8 cellular contexts compared by ENCODE assay signal in the genomic region with DNA sequence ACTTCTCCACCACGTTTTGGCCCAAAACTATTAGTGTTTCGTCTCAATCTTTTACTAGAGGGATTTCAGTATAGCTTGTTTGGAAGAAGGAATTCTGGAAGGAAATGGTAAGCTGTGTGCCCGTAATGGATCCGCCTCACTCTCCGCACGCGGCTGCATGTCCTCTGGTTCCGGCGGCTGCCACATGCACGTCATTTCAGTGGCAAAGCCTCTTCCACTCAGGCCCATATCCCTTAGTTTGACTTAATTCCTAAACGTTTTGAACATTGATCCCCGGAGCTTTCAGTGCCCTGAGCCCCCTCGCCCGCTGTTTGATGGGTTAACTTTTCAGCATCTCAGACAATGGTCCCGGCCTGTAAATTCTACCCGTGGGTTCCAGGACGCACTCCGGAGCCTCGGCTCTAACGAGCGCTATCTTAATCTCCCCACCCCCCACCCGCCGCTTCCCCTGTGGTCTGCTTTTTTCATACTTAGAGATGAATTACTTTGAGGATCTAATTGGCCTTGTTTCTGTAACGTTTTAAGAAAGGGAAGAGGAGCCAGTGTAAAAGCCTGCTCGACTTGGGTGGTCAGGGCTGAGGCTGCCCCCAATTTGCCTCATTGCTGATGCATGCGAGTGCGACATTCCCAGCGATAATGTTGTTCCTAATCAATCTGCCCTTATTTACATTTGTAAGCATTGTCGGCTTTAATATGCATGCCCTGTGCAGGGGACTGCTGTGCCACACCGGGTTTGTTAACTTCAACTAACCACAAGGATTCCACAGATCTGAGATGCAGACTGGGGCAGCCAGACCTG. TPM values are rescaled to one million over a fixed set of nuclear protein-coding genes. Genes with fewer than 3 reads are reported as not detected.
DNase-seq lines count a peak whose midpoint lies in the region; ATAC-seq and TF ChIP-seq lines count a peak whose summit lies in the region.

No MANE protein-coding gene starts in this region.

- no peaks in the 10 kb centered on the region for H4K20me1 ChIP-seq in HCT116 (ENCODE audit: insufficient read depth)

- H3K4me1 Mint-ChIP-seq in activated T-helper 2 cell treated with anti-CD3 and anti-CD28 coated beads, Interferon-gamma antibody, Interleukin-2, Interleukin-4, amounts not matched to agents 10 μg/mL and 5 μg/mL and 100 μg/mL, durations not matched to agents 14 hours and 24 hours and 36 hours (ENCODE audit: low read depth), result peaks cover 33% of the 10 kb centered on the region
- peaks cover 55 to 74% of the 10 kb centered on the region in 2 donors for H3K4me1 Mint-ChIP-seq in immature natural killer cell

- H3K36me3 Mint-ChIP-seq in activated T-helper 2 cell treated with anti-CD3 and anti-CD28 coated beads, Interferon-gamma antibody, Interleukin-2, Interleukin-4, amounts not matched to agents 10 μg/mL and 5 μg/mL and 100 μg/mL, durations not matched to agents 14 hours and 24 hours and 36 hours (ENCODE audit: low read depth), result peaks cover 10% of the 10 kb centered on the region
- H3K36me3 Mint-ChIP-seq in immature natural killer cell, result no peaks in the 10 kb centered on the region

- no peak overlapping the region for H3K27ac Mint-ChIP-seq in activated T-helper 2 cell treated with anti-CD3 and anti-CD28 coated beads, Interferon-gamma antibody, Interleukin-2, Interleukin-4, amounts not matched to agents 10 μg/mL and 5 μg/mL and 100 μg/mL, durations not matched to agents 14 hours and 24 hours and 36 hours
- H3K27ac Mint-ChIP-seq in immature natural killer cell, result peak overlapping the region; percentile 77 to 94 (median 88)

- H3K4me2 ChIP-seq in HCT116 (ENCODE audit: low read length), result peak overlapping the region; percentile 100

- POLR2A ChIA-PET in HCT116 (lab: Charles Lee), result no interaction called here

- H3K9me2 ChIP-seq in HCT116 (ENCODE audit: insufficient read depth), result no peaks in the 10 kb centered on the region

- DNase-seq in AG08395 (ENCODE audit: low spot score) (peak; percentile 20), HCT116 (ENCODE audit: low read depth, low spot score) (no peak), immature natural killer cell (no peak), tibial artery (no peak), A172 (ENCODE audit: low spot score) (no peak)
- no peak for DNase-seq in activated T-helper 2 cell treated with anti-CD3 and anti-CD28 coated beads, Interferon-gamma antibody, Interleukin-2, Interleukin-4, amounts not matched to agents 10 μg/mL and 5 μg/mL and 100 μg/mL, durations not matched to agents 14 hours and 24 hours and 36 hours (ENCODE audit: low spot score)

- H3K27ac ChIP-seq in HCT116 (ENCODE audit: low read depth, low read length) (peak overlapping the region; percentile 74; the same call in 1 of the 2 replicates), tibial artery (peak overlapping the region; percentile 92 to 97)

- peaks cover 52% of the 10 kb centered on the region for H3K27me3 Mint-ChIP-seq in activated T-helper 2 cell treated with anti-CD3 and anti-CD28 coated beads, Interferon-gamma antibody, Interleukin-2, Interleukin-4, amounts not matched to agents 10 μg/mL and 5 μg/mL and 100 μg/mL, durations not matched to agents 14 hours and 24 hours and 36 hours (ENCODE audit: low read depth)
- H3K27me3 Mint-ChIP-seq in immature natural killer cell (ENCODE audit: low read depth in 3 of 3), result peaks cover 32 to 52% (median 34%) of the 10 kb centered on the region in 3 donors

- TF ChIP-seq CTCF in HCT116 (IDR thresholded peaks at IDR 0.05 in 2 of 3, conservative IDR thresholded peaks at IDR 0.05 in 1 of 3; ENCODE audit: borderline replicate concordance in 1 of 3, insufficient read depth in 1 of 3, low read depth in 2 of 3, low read length in 2 of 3) (no peak), tibial artery (IDR thresholded peaks at IDR 0.05) (no peak)

- no peaks in the 10 kb centered on the region for H3K36me3 ChIP-seq in HCT116 (ENCODE audit: control insufficient read depth in 1 of 2, insufficient read depth in 2 of 2, low read length in 2 of 2)
- no peaks in the 10 kb centered on the region for H3K36me3 ChIP-seq in tibial artery

- ATAC-seq in HCT116 (no peak), GM19023 (IDR thresholded peaks at IDR 0.05; ENCODE audit: unreplicated experiment) (no peak), GM21515 (IDR thresholded peaks at IDR 0.05; ENCODE audit: unreplicated experiment) (no peak)

- H3K4me1 ChIP-seq in HCT116 (ENCODE audit: control insufficient read depth in 1 of 2, insufficient read depth in 2 of 2, low read length in 2 of 2) (peaks cover 13 to 32% of the 10 kb centered on the region in 2 experiments), tibial artery (peaks cover 0 to 27% (median 15%) of the 10 kb centered on the region in 4 donors)

- CTCF ChIA-PET in HCT116 (lab: Charles Lee), result no interaction called here

- peak; percentile 12 for TF ChIP-seq POLR2A in HCT116 (IDR thresholded peaks at IDR 0.05; ENCODE audit: borderline replicate concordance, extremely low read depth, insufficient read depth, insufficient read length)

- no peak overlapping the region for H2AFZ ChIP-seq in HCT116 (ENCODE audit: low read depth, low read length, poor library complexity, severe bottlenecking)

- BruUV-seq in HCT116 (replicated peaks; lab: Mats Ljungman, UMichigan), result no TSS peak

- 0 out of 2 replicates have a peak, but pooled peaks cover 6% of the 10 kb centered on the region for H3K79me2 ChIP-seq in HCT116 (ENCODE audit: insufficient read depth, low read length)

- no peaks in the 10 kb centered on the region for H3K27me3 ChIP-seq in HCT116 (ENCODE audit: insufficient read depth, low read length)
- no peaks in the 10 kb centered on the region for H3K27me3 ChIP-seq in tibial artery

- H3K9me3 ChIP-seq in HCT116 (ENCODE audit: control insufficient read depth in 1 of 2, insufficient read depth in 1 of 2, low read depth in 1 of 2, low read length in 2 of 2) (no peaks in the 10 kb centered on the region), tibial artery (no peaks in the 10 kb centered on the region)

- H3K9ac ChIP-seq in HCT116 (ENCODE audit: low read length), result peak overlapping the region; percentile 89

- intact Hi-C loops in HCT116 (cut with micrococcal nuclease) (loop anchor here (5.0 kb wide), 1 partner anchor 705 kb away; no protein-coding TSS in a partner anchor), tibial artery (cut with DNase I; ENCODE audit: low total_unique reads) (loop anchor here (5.0 to 10.0 kb wide), 2 partner anchors 197 to 365 kb away; partner anchors contain the start of genes ERCC6L2 and FANCC)
- intact Hi-C loops in activated T-helper 2 cell treated with anti-CD3 and anti-CD28 coated beads, Interferon-gamma antibody, Interleukin-2, Interleukin-4, amounts not matched to agents 10 μg/mL and 5 μg/mL and 100 μg/mL, durations not matched to agents 14 hours and 24 hours and 36 hours (cut with micrococcal nuclease), result loop anchor here (2.0 to 5.0 kb wide), 4 partner anchors 195 to 640 kb away; partner anchors contain the start of gene FANCC

- no peaks in the 10 kb centered on the region for H3K9me3 Mint-ChIP-seq in activated T-helper 2 cell treated with anti-CD3 and anti-CD28 coated beads, Interferon-gamma antibody, Interleukin-2, Interleukin-4, amounts not matched to agents 10 μg/mL and 5 μg/mL and 100 μg/mL, durations not matched to agents 14 hours and 24 hours and 36 hours
- no peaks in the 10 kb centered on the region for H3K9me3 Mint-ChIP-seq in immature natural killer cell

- no peak for TF ChIP-seq RAD21 in HCT116 (IDR thresholded peaks at IDR 0.05; ENCODE audit: low read depth)

- H3K4me3 ChIP-seq in HCT116 (replicated peaks in 1 of 2; ENCODE audit: low read depth in 1 of 2, low read length in 2 of 2) (peak overlapping the region; percentile 76 to 90), tibial artery (peak overlapping the region; percentile 75 to 92)

- RAD21 ChIA-PET in HCT116 (lab: Charles Lee; ENCODE audit: low non-redundant PET in 1 of 2, low total read pairs in 2 of 2, uncharacterized antibody in 2 of 2, unreplicated experiment in 2 of 2), result no interaction called here

- peak overlapping the region; percentile 76 for H3K4me3 Mint-ChIP-seq in activated T-helper 2 cell treated with anti-CD3 and anti-CD28 coated beads, Interferon-gamma antibody, Interleukin-2, Interleukin-4, amounts not matched to agents 10 μg/mL and 5 μg/mL and 100 μg/mL, durations not matched to agents 14 hours and 24 hours and 36 hours (ENCODE audit: low read depth)
- H3K4me3 Mint-ChIP-seq in immature natural killer cell, result peak overlapping the region; percentile 90 to 94 (median 92)

TF ChIP-seq in HCT116, 20 proteins besides CTCF, POLR2A, EP300 and RAD21:
- TF ChIP-seq EZH2phosphoT487 (IDR thresholded peaks at IDR 0.05; ENCODE audit: borderline replicate concordance) (no peak), REST (IDR thresholded peaks at IDR 0.05; ENCODE audit: low read depth) (no peak), CBX3 (IDR thresholded peaks at IDR 0.05; ENCODE audit: low read depth) (no peak)

RNA-seq across cellular contexts. Expression of gene PTCH1, which starts 4.6 kb away (rescaled TPM):
- 15.2 TPM for total RNA-seq in HCT116 (2021; ENCODE audit: unreplicated experiment)
- 6.2 and 8.0 TPM in 2 replicates for polyA plus RNA-seq in HCT116 (2012)
- 4.8 and 5.2 TPM in 2 replicates for total RNA-seq in activated T-helper 2 cell treated with anti-CD3 and anti-CD28 coated beads, Interferon-gamma antibody, Interleukin-2, Interleukin-4, amounts not matched to agents 10 μg/mL and 5 μg/mL and 100 μg/mL, durations not matched to agents 14 hours and 24 hours and 36 hours
- 10 to 100 TPM in 2 of 3 donors, 1 to 10 TPM in 1; 3.7 to 30.6 (median 16.1) TPM for polyA plus RNA-seq in immature natural killer cell
- 5.2 and 36.7 TPM in 2 replicates for total RNA-seq in A172 (2014; rRNA removed; shearing (Covaris generic))
